In genomic region chr10:102661614-102662133, GRCh38 we compare ENCODE assay signal across 9 cellular contexts. TPM values are rescaled to one million over a fixed set of nuclear protein-coding genes. Genes with fewer than 3 reads are reported as not detected.
DNase-seq lines count a peak whose midpoint lies in the region; ATAC-seq and TF ChIP-seq lines count a peak whose summit lies in the region.
"Had no signal": no experiment of that assay in that cellular context is flagged by ENCODE, and none has a peak within 500 bp of the region (broad histone marks: within the 10 kb centered on the region; RNA-seq: fewer than 3 reads in every experiment).

No MANE protein-coding gene starts in this region.

- TF ChIP-seq CTCF in brain (conservative IDR thresholded peaks at IDR 0.05) = no peak
- TF ChIP-seq CTCF in psoas muscle (IDR thresholded peaks at IDR 0.05) = no peak
- no peak for TF ChIP-seq CTCF in uterus (IDR thresholded peaks at IDR 0.05)

- H3K27me3 Mint-ChIP-seq in brain = no peaks in the 10 kb centered on the region

- no peak for TF ChIP-seq POLR2A in uterus (IDR thresholded peaks at IDR 0.05)

- intact Hi-C loops in psoas muscle (cut with DNase I) = no loop called here
- intact Hi-C loops in uterus (cut with DNase I; ENCODE audit: low total_unique reads) = no loop called here

- H3K9me3 ChIP-seq in psoas muscle = no peaks in the 10 kb centered on the region
- no peaks in the 10 kb centered on the region for H3K9me3 ChIP-seq in uterus
- H3K9me3 ChIP-seq: MG63 had no signal

- peaks cover 26% of the 10 kb centered on the region for H3K4me1 Mint-ChIP-seq in brain

- no peak overlapping the region for H3K4me3 Mint-ChIP-seq in brain

- H3K27me3 ChIP-seq in psoas muscle (ENCODE audit: insufficient read depth in 3 of 3, low read length in 2 of 3) = no peaks in the 10 kb centered on the region
- no peaks in the 10 kb centered on the region for H3K27me3 ChIP-seq in uterus
- H3K27me3 ChIP-seq: MG63 had no signal

- peak overlapping the region in 3 of 5 experiments; percentile 57 to 89 (median 62) for H3K27ac Mint-ChIP-seq in brain

- no peak overlapping the region for H3K4me3 ChIP-seq in psoas muscle
- no peak overlapping the region for H3K4me3 ChIP-seq in uterus
- H3K4me3 ChIP-seq: MG63 had no signal

- H3K36me3 ChIP-seq in psoas muscle (ENCODE audit: insufficient read depth in 1 of 2, low read depth in 1 of 2) (peaks cover 0 to 22% of the 10 kb centered on the region in 2 donors), uterus (no peaks in the 10 kb centered on the region)

- H3K27ac ChIP-seq in psoas muscle (no peak overlapping the region), uterus (no peak overlapping the region)

- DNase-seq in psoas muscle = no peak
- DNase-seq in amniotic stem cell (lab: John Stamatoyannopoulos, UW) = no peak
- DNase-seq in UCSD-AML1 (lab: John Stamatoyannopoulos, UW; ENCODE audit: unreplicated experiment) = no peak
- no peak for DNase-seq in NCI-H1048 (lab: John Stamatoyannopoulos, UW)
- DNase-seq in uterus = no peak
- DNase-seq: MG63 had no signal

- no peaks in the 10 kb centered on the region for H3K9me3 Mint-ChIP-seq in brain

- H3K4me1 ChIP-seq in psoas muscle (peaks cover 10% of the 10 kb centered on the region), uterus (peaks cover 0 to 10% of the 10 kb centered on the region in 2 donors)

- peaks cover 15% of the 10 kb centered on the region for H3K36me3 Mint-ChIP-seq in brain

- ATAC-seq in GM19043 (IDR thresholded peaks at IDR 0.05; ENCODE audit: low read depth, unreplicated experiment) = peak; percentile 10
- peak; percentile 31 for ATAC-seq in HG03045 (IDR thresholded peaks at IDR 0.05; ENCODE audit: unreplicated experiment)
- ATAC-seq in psoas muscle = peak; percentile 16 to 23 (median 20)

- WGBS in psoas muscle, 3 donors = 35 to 44% (median 37%) methylated on average over 7 of the region's 7 CpGs

RNA-seq across cellular contexts. Expression of gene TRIM8, which starts 17.4 kb away (rescaled TPM):
- 97.4 TPM for polyA plus RNA-seq in brain (ENCODE audit: insufficient read depth, low read depth, low replicate concordance)
- total RNA-seq in psoas muscle = 100 to 1,000 TPM in 3 of 4 donors, 10 to 100 TPM in 1; 97.2 to 166 (median 111) TPM
- polyA plus RNA-seq in psoas muscle = 10 to 100 TPM; 57.6 to 72.4 (median 72.3) TPM
- total RNA-seq in uterus = 100 to 1,000 TPM in 2 of 4 donors, 10 to 100 TPM in 2; 71.2 to 119 (median 102) TPM

RNA-seq across cellular contexts. Expression of gene ARL3, which starts 52.5 kb away (rescaled TPM):
- 33.2 TPM for polyA plus RNA-seq in brain (ENCODE audit: insufficient read depth, low read depth, low replicate concordance)
- 1 to 10 TPM; 2.8 to 5.3 (median 3.3) TPM for total RNA-seq in psoas muscle
- polyA plus RNA-seq in psoas muscle = 1 to 10 TPM; 3.4 to 6.5 (median 4.9) TPM
- total RNA-seq in uterus = 10 to 100 TPM in 3 of 4 donors, 1 to 10 TPM in 1; 7.1 to 19.9 (median 11.0) TPM

RNA-seq across cellular contexts. Expression of gene SFXN2, which starts 52.8 kb away (rescaled TPM):
- polyA plus RNA-seq in brain (ENCODE audit: insufficient read depth, low read depth, low replicate concordance) (5.7 TPM), psoas muscle (1 to 10 TPM in 2 of 3 donors, under 1 TPM in 1; 0.45 to 1.7 (median 1.5) TPM)
- total RNA-seq in psoas muscle (1 to 10 TPM; 1.2 to 3.2 (median 2.0) TPM), uterus (10 to 100 TPM in 2 of 4 donors, 1 to 10 TPM in 2; 1.2 to 16.9 (median 8.5) TPM)
